Comparison of ENCODE assay signal across 26 cellular contexts in genomic region chr2:31023550-31023949, GRCh38.
DNase-seq lines count a peak whose midpoint lies in the region; ATAC-seq, FAIRE-seq and TF ChIP-seq lines count a peak whose summit lies in the region.
"Had no signal": no experiment of that assay in that cellular context is flagged by ENCODE, and none has a peak within 500 bp of the region (broad histone marks: within the 10 kb centered on the region; RNA-seq: fewer than 3 reads in every experiment).

No MANE protein-coding gene starts in this region.

- peaks cover 17% of the 10 kb centered on the region for H3K4me1 Mint-ChIP-seq in GM23338
- peaks cover 19% of the 10 kb centered on the region for H3K4me1 Mint-ChIP-seq in WTC11
- H3K4me1 Mint-ChIP-seq: CD14-positive monocyte; CD4-positive, alpha-beta memory T cell; CD4-positive, CD25-positive, alpha-beta regulatory T cell; CD8-positive, alpha-beta memory T cell had no signal

- H3K4me2 ChIP-seq in A549 (no peak overlapping the region), GM23338 (no peak overlapping the region)
- H3K4me2 ChIP-seq: BLaER1 had no signal

- H3K27ac Mint-ChIP-seq in GM23338 (no peak overlapping the region), WTC11 (no peak overlapping the region; the same call in 1 of the 2 replicates)
- H3K27ac Mint-ChIP-seq: CD4-positive, CD25-positive, alpha-beta regulatory T cell; CD8-positive, alpha-beta memory T cell had no signal

- no peaks in the 10 kb centered on the region for H3F3A ChIP-seq in GM23338 (replicated peaks; ENCODE audit: low read depth)

- no peak for TF ChIP-seq EP300 in A549 (IDR thresholded peaks at IDR 0.05)

- no peak overlapping the region for H3K27ac ChIP-seq in A549
- H3K27ac ChIP-seq in GM23338 (ENCODE audit: low read depth): no peak overlapping the region
- no peak overlapping the region for H3K27ac ChIP-seq in aorta (ENCODE audit: low read depth in 1 of 2, low read length in 2 of 2)
- H3K27ac ChIP-seq: 22Rv1, BLaER1 had no signal

- no peak overlapping the region for H3K4me3 ChIP-seq in A549
- no peak overlapping the region for H3K4me3 ChIP-seq in GM23338
- H3K4me3 ChIP-seq in aorta (ENCODE audit: low read length in 2 of 2): no peak overlapping the region
- H3K4me3 ChIP-seq: BLaER1, GM12878 had no signal

- no peak for FAIRE-seq in A549 (lab: Jason Lieb, UNC)
- FAIRE-seq: GM12878, GM12892, GM18507 had no signal

- DNase-seq in DMS 273 (lab: John Stamatoyannopoulos, UW; ENCODE audit: unreplicated experiment): peak; percentile 11
- DNase-seq in DMS 273 treated with DMSO at 0.1 percent for 48 hours (lab: John Stamatoyannopoulos, UW): no peak
- no peak for DNase-seq in A549 (ENCODE audit: low read depth in 1 of 2, low spot score in 1 of 2)
- no peak for DNase-seq in GM23338 (ENCODE audit: low spot score)
- no peak for DNase-seq in WTC11 (ENCODE audit: low spot score)
- no peak for DNase-seq in aorta
- DNase-seq: ACHN; BE2C; C1 segment of cervical spinal cord; Caco-2; CD4-positive, alpha-beta memory T cell; CD4-positive, CD25-positive, alpha-beta regulatory T cell; CD8-positive, alpha-beta memory T cell; DMS153; DMS53; DMS79; DND-41; EL; GDM1 had no signal

- TF ChIP-seq RAD21 in A549 (conservative IDR thresholded peaks at IDR 0.05 in 1 of 2, IDR thresholded peaks at IDR 0.05 in 1 of 2): no peak

- H3K36me3 ChIP-seq in GM23338 (ENCODE audit: insufficient read depth) (no peaks in the 10 kb centered on the region), aorta (ENCODE audit: control insufficient read depth in 1 of 2, insufficient read depth in 2 of 2, low read length in 1 of 2) (no peaks in the 10 kb centered on the region)
- H3K36me3 ChIP-seq: BE2C had no signal

- WGBS in A549 (ENCODE audit: missing lambda C conversion rate): 82% methylated on average over 3 of the region's 3 CpGs
- 81 to 88% methylated on average over 3 of the region's 3 CpGs for WGBS in aorta, 2 donors

- no peak overlapping the region for H2AFZ ChIP-seq in GM23338

- H3K9me3 Mint-ChIP-seq in GM23338: no peaks in the 10 kb centered on the region
- no peaks in the 10 kb centered on the region for H3K9me3 Mint-ChIP-seq in WTC11
- H3K9me3 Mint-ChIP-seq: CD8-positive, alpha-beta memory T cell had no signal

- H3K4me3 Mint-ChIP-seq in GM23338: no peak overlapping the region
- no peak overlapping the region for H3K4me3 Mint-ChIP-seq in WTC11
- H3K4me3 Mint-ChIP-seq: CD14-positive monocyte; CD4-positive, alpha-beta memory T cell; CD4-positive, CD25-positive, alpha-beta regulatory T cell; CD8-positive, alpha-beta memory T cell had no signal

- peaks cover 2% of the 10 kb centered on the region for H3K27me3 Mint-ChIP-seq in GM23338 (ENCODE audit: insufficient read depth, low read depth, poor library complexity)
- no peaks in the 10 kb centered on the region for H3K27me3 Mint-ChIP-seq in WTC11 (ENCODE audit: low read depth)
- H3K27me3 Mint-ChIP-seq: CD4-positive, alpha-beta memory T cell; CD4-positive, CD25-positive, alpha-beta regulatory T cell had no signal

- 0 out of 2 replicates have a peak, but pooled peaks cover 3% of the 10 kb centered on the region for H3K9me2 ChIP-seq in GM23338 (ENCODE audit: insufficient read depth)

- H4K20me1 ChIP-seq in GM23338 (replicated peaks; ENCODE audit: insufficient read depth): no peaks in the 10 kb centered on the region

- H3K79me2 ChIP-seq in GM23338 (replicated peaks; ENCODE audit: insufficient read depth): no peaks in the 10 kb centered on the region

- H3K36me3 Mint-ChIP-seq in GM23338 (ENCODE audit: low read depth) (no peaks in the 10 kb centered on the region; the same call in 2 of the 3 replicates), WTC11 (no peaks in the 10 kb centered on the region)
- H3K36me3 Mint-ChIP-seq: CD14-positive monocyte; CD4-positive, alpha-beta memory T cell; CD4-positive, CD25-positive, alpha-beta regulatory T cell; CD8-positive, alpha-beta memory T cell had no signal

- no peaks in the 10 kb centered on the region for H3K9me3 ChIP-seq in A549
- H3K9me3 ChIP-seq in aorta (ENCODE audit: control insufficient read depth, low read length): no peaks in the 10 kb centered on the region
- H3K9me3 ChIP-seq: BE2C, BLaER1, Caco-2 had no signal

- intact Hi-C loops in aorta (cut with DNase I): no loop called here

- no peaks in the 10 kb centered on the region for H3K27me3 ChIP-seq in GM23338 (ENCODE audit: insufficient read depth)
- H3K27me3 ChIP-seq in aorta (ENCODE audit: control insufficient read depth in 1 of 2, insufficient read depth in 2 of 2, low read length in 1 of 2): no peaks in the 10 kb centered on the region
- H3K27me3 ChIP-seq: BE2C, BLaER1 had no signal

- peak in 1 of 2 experiments; percentile 51; a peak in 3 of 6 replicates for ATAC-seq in A549
- 0 out of 3 replicates have a peak, but pooled peaks have one; percentile 33 for ATAC-seq in GM23338
- ATAC-seq in WTC11: peak; percentile 61
- ATAC-seq in HG03457 (IDR thresholded peaks at IDR 0.05; ENCODE audit: unreplicated experiment): no peak
- ATAC-seq in aorta (ENCODE audit: low FRiP score): no peak
- ATAC-seq: GM12878 had no signal

- CTCF ChIA-PET in A549 (lab: Yijun Ruan, JAX) (interaction anchor here (0.6 to 1.8 kb wide), 3 partner anchors 114 to 170 kb away, joined by 3 to 4 read pairs (median 3); partner anchors contain the start of gene GALNT14), WTC11 (lab: Charles Lee) (interaction anchor here (1.1 kb wide), 1 partner anchor 10 kb away, joined by 4 read pairs; no protein-coding TSS in a partner anchor)

- TF ChIP-seq POLR2A in A549 (IDR thresholded peaks at IDR 0.05; ENCODE audit: low read length): no peak

- TF ChIP-seq CTCF in A549 (IDR thresholded peaks at IDR 0.05) (no peak), GM23338 (conservative IDR thresholded peaks at IDR 0.05; ENCODE audit: low read depth in 2 of 2) (0 out of 4 replicates have a peak, but pooled peaks of 1 of the 2 experiments have one; percentile 0), WTC11 (IDR thresholded peaks at IDR 0.05) (no peak)

- H3K4me1 ChIP-seq in A549 (no peaks in the 10 kb centered on the region), GM23338 (ENCODE audit: insufficient read depth) (no peaks in the 10 kb centered on the region), aorta (ENCODE audit: control insufficient read depth in 1 of 2, insufficient read depth in 2 of 2, low read length in 2 of 2) (no peaks in the 10 kb centered on the region)
- H3K4me1 ChIP-seq: BE2C, BLaER1, Caco-2 had no signal

- POLR2A ChIA-PET in A549 (lab: Yijun Ruan, JAX): interaction anchor here (1.1 kb wide), 1 partner anchor 114 kb away, joined by 3 read pairs; the partner anchor contains the start of gene GALNT14
- POLR2A ChIA-PET in WTC11 (lab: Charles Lee): no interaction called here

TF ChIP-seq in A549, 52 proteins besides CTCF, POLR2A, EP300 and RAD21 (continues in another document):
- TF ChIP-seq E2F6 (IDR thresholded peaks at IDR 0.05; ENCODE audit: borderline replicate concordance, low read depth) (no peak), HOXB13 (CRISPR knock-in tag; IDR thresholded peaks at IDR 0.05; ENCODE audit: low read depth) (no peak), HEYL (CRISPR knock-in tag; IDR thresholded peaks at IDR 0.05) (no peak), KDM1A (IDR thresholded peaks at IDR 0.05; ENCODE audit: low read depth) (no peak)

TF ChIP-seq in GM23338, 12 proteins besides CTCF, POLR2A, EP300 and RAD21 (continues in another document):
- TF ChIP-seq POLR2AphosphoS5 (IDR thresholded peaks at IDR 0.05; ENCODE audit: low read depth) (no peak), EZH2phosphoT487 (IDR thresholded peaks at IDR 0.05; ENCODE audit: unreplicated experiment) (no peak)

TF ChIP-seq in WTC11, 78 proteins besides CTCF, POLR2A, EP300 and RAD21 (continues in another document):
- no peak for TF ChIP-seq ZNF416 (CRISPR knock-in tag; IDR thresholded peaks at IDR 0.05)
- no peak for TF ChIP-seq NR3C1 (CRISPR knock-in tag; conservative IDR thresholded peaks at IDR 0.05; ENCODE audit: low read depth)
- TF ChIP-seq ELF4 (CRISPR knock-in tag; IDR thresholded peaks at IDR 0.05; ENCODE audit: low read depth): no peak
- TF ChIP-seq AFF4 (CRISPR knock-in tag; IDR thresholded peaks at IDR 0.05; ENCODE audit: borderline replicate concordance): no peak
- no peak for TF ChIP-seq ZNF138 (CRISPR knock-in tag; conservative IDR thresholded peaks at IDR 0.05)
- no peak for TF ChIP-seq OVOL2 (CRISPR knock-in tag; IDR thresholded peaks at IDR 0.05; ENCODE audit: borderline replicate concordance)

Comparison
In these comparisons a context has a peak if more than half of its experiments do, and no peak if none do; other contexts are left out.
1. ATAC-seq: peak in GM23338 (single experiment) and WTC11 (single experiment); none in HG03457 (single experiment) and aorta (single experiment).